ENCODE assay signal across 12 cellular contexts in genomic region chr9:135334953-135335460, GRCh38.
"Had no signal": no experiment of that assay in that cellular context is flagged by ENCODE, and none has a peak within 500 bp of the region (broad histone marks: within the 10 kb centered on the region; RNA-seq: fewer than 3 reads in every experiment).

No MANE protein-coding gene starts in this region.

- H3K4me3 ChIP-seq: mucosa of descending colon, right atrium auricular region, skin epidermis, thyroid gland had no signal

- H3K4me1 ChIP-seq: right atrium auricular region, thyroid gland had no signal

- H3K27me3 ChIP-seq: right atrium auricular region, thyroid gland had no signal

- H3K27ac ChIP-seq: neutrophil, right atrium auricular region, skin epidermis, thyroid gland had no signal

- H3K9me3 ChIP-seq: mucosa of descending colon, neutrophil, right atrium auricular region, thyroid gland had no signal

- H3K27ac Mint-ChIP-seq: activated T-helper 2 cell treated with anti-CD3 and anti-CD28 coated beads, Interferon-gamma antibody, Interleukin-2, Interleukin-4, amounts not matched to agents 10 μg/mL and 5 μg/mL and 100 μg/mL, durations not matched to agents 14 hours and 24 hours and 36 hours; naive thymus-derived CD4-positive, alpha-beta T cell; stimulated activated naive B cell treated with anti-CD40 and anti-IgM and Interleukin-4, amounts not matched to agents 10 μg/mL and 1 μg/mL and 100 μg/mL, for 72 hours had no signal

- H3K4me1 Mint-ChIP-seq: naive thymus-derived CD4-positive, alpha-beta T cell; stimulated activated naive B cell treated with anti-CD40 and anti-IgM and Interleukin-4, amounts not matched to agents 10 μg/mL and 1 μg/mL and 100 μg/mL, for 72 hours had no signal

- H3K36me3 ChIP-seq: neutrophil, right atrium auricular region, thyroid gland had no signal

- DNase-seq: activated naive CD4-positive, alpha-beta T cell treated with anti-CD3 and anti-CD28 coated beads, Interleukin-2, amount 50 U/mL, for 16 hours; naive thymus-derived CD4-positive, alpha-beta T cell; stimulated activated CD4-positive, alpha-beta T cell treated with anti-CD3 and anti-CD28 coated beads, Interleukin-15, amount 100 ng/mL, for 24 hours; stimulated activated CD4-positive, alpha-beta T cell treated with anti-CD3 and anti-CD28 coated beads, Interleukin-4, amount 100 ng/mL, for 1 hour; stimulated activated naive B cell treated with anti-CD40 and anti-IgM and Interleukin-4, amounts not matched to agents 10 μg/mL and 1 μg/mL and 100 μg/mL, for 72 hours; thyroid gland had no signal

- H3K36me3 Mint-ChIP-seq: naive thymus-derived CD4-positive, alpha-beta T cell; stimulated activated naive B cell treated with anti-CD40 and anti-IgM and Interleukin-4, amounts not matched to agents 10 μg/mL and 1 μg/mL and 100 μg/mL, for 72 hours had no signal

- H3K9me3 Mint-ChIP-seq: activated T-helper 2 cell treated with anti-CD3 and anti-CD28 coated beads, Interferon-gamma antibody, Interleukin-2, Interleukin-4, amounts not matched to agents 10 μg/mL and 5 μg/mL and 100 μg/mL, durations not matched to agents 14 hours and 24 hours and 36 hours had no signal

- ATAC-seq: activated CD4-positive, CD25-positive, alpha-beta regulatory T cell treated with anti-CD3 and anti-CD28 coated beads, Interleukin-2, amount 50 U/mL, for 24 hours; mucosa of descending colon; naive thymus-derived CD4-positive, alpha-beta T cell; stimulated activated naive B cell treated with anti-CD40 and anti-IgM and Interleukin-4, amounts not matched to agents 10 μg/mL and 1 μg/mL and 100 μg/mL, for 72 hours had no signal

- H3K4me3 Mint-ChIP-seq: naive thymus-derived CD4-positive, alpha-beta T cell; stimulated activated naive B cell treated with anti-CD40 and anti-IgM and Interleukin-4, amounts not matched to agents 10 μg/mL and 1 μg/mL and 100 μg/mL, for 72 hours had no signal
